Comparison of ENCODE assay signal across 20 cellular contexts in the genomic region with DNA sequence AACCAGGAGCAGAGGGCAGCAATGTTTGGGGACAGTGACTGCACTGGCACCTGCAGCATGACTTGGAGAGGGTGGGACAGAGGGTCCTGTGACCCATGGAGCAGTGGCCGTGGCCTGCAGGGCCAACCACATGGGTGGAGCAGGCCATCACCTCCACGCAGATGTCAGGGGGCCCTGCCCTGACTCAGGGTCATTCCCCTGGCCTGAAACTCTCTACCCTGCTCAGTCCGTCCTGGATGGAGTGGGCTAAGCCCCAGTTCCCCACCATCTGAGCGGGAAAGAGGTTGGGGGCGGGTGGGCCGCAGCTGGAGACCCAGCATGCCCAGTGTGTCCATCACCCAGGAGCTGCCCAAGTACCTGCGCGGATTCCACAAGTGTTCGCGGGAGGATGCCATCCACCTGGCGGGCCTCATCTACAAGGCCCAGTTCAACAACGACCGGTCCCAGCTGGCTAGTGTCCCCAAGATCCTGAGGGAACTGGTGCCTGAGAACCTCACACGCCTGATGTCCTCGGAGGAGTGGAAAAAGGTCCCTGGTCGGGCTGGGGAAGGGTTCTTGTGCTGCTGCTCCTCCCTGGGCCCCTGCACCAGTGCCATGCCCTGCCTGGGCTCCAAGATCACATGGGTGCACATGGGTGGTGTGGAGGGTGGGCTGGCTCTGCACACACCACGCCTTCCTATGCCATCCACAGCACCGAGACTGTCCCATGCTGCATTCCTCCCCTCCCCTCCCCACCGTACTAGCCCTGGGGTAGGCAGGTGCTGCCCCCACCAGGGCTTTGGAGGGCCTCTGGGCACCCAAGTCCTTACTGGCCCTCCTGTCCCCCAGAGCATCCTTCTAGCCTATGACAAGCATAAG. TPM values are rescaled to one million over a fixed set of nuclear protein-coding genes. Genes with fewer than 3 reads are reported as not detected.
DNase-seq lines count a peak whose midpoint lies in the region; ATAC-seq, FAIRE-seq and TF ChIP-seq lines count a peak whose summit lies in the region.
"Had no signal": no experiment of that assay in that cellular context is flagged by ENCODE, and none has a peak within 500 bp of the region (broad histone marks: within the 10 kb centered on the region; RNA-seq: fewer than 3 reads in every experiment).

No MANE protein-coding gene starts in this region.

- TF ChIP-seq POLR2A in Peyer's patch (IDR thresholded peaks at IDR 0.05) = no peak
- TF ChIP-seq POLR2A in HepG2 (IDR thresholded peaks at IDR 0.05; ENCODE audit: insufficient read depth in 1 of 2, low read depth in 2 of 2, low read length in 2 of 2) = no peak

- H3K36me3 ChIP-seq in DND-41 (ENCODE audit: insufficient read depth, low read length) = peaks cover 86% of the 10 kb centered on the region
- peaks cover 0 to 66% (median 0%) of the 10 kb centered on the region in 3 donors for H3K36me3 ChIP-seq in Peyer's patch
- no peaks in the 10 kb centered on the region for H3K36me3 ChIP-seq in HepG2 (replicated peaks in 1 of 2; ENCODE audit: control insufficient read depth in 1 of 2, insufficient read depth in 2 of 2, low read length in 2 of 2)
- H3K36me3 ChIP-seq: brain microvascular endothelial cell, ovary, thyroid gland had no signal

- no peaks in the 10 kb centered on the region for H3K36me3 Mint-ChIP-seq in stimulated activated memory B cell treated with anti-CD40 and anti-IgM and Interleukin-4, amounts not matched to agents 10 μg/mL and 1 μg/mL and 100 μg/mL, for 72 hours
- H3K36me3 Mint-ChIP-seq: activated CD8-positive, alpha-beta memory T cell treated with anti-CD3 and anti-CD28 coated beads, Interleukin-2, amount 10 ng/mL, durations not matched to agents 7 days and 5 days had no signal

- H3K79me2 ChIP-seq in DND-41 (ENCODE audit: insufficient read depth, low read length) = peaks cover 45% of the 10 kb centered on the region
- no peaks in the 10 kb centered on the region for H3K79me2 ChIP-seq in HepG2 (ENCODE audit: insufficient read depth, low read length)

- no peaks in the 10 kb centered on the region for H3K27me3 ChIP-seq in DND-41 (ENCODE audit: insufficient read depth, low read length, poor library complexity)
- H3K27me3 ChIP-seq in Peyer's patch = no peaks in the 10 kb centered on the region
- H3K27me3 ChIP-seq in HepG2 (ENCODE audit: control insufficient read depth in 1 of 2, insufficient read depth in 2 of 2, low read length in 2 of 2) = peaks cover 31 to 92% of the 10 kb centered on the region in 2 experiments
- H3K27me3 ChIP-seq: brain microvascular endothelial cell, ovary, thyroid gland had no signal

- H3K27ac ChIP-seq in DND-41 (ENCODE audit: low read length) (peak overlapping the region; percentile 97), Peyer's patch (peak overlapping the region in 3 of 4 donors; percentile 55 to 83 (median 59)), HepG2 (ENCODE audit: extremely low read length, insufficient read depth, low read length) (no peak overlapping the region)
- H3K27ac ChIP-seq: brain microvascular endothelial cell, ovary, thyroid gland had no signal

- no peak for FAIRE-seq in HepG2 (lab: Jason Lieb, UNC)
- FAIRE-seq: colon had no signal

- intact Hi-C loops in HepG2 (cut with micrococcal nuclease; ENCODE audit: unreplicated experiment) = no loop called here

- no peaks in the 10 kb centered on the region for H3K9me3 Mint-ChIP-seq in stimulated activated memory B cell treated with anti-CD40 and anti-IgM and Interleukin-4, amounts not matched to agents 10 μg/mL and 1 μg/mL and 100 μg/mL, for 72 hours
- H3K9me3 Mint-ChIP-seq: activated naive CD8-positive, alpha-beta T cell treated with anti-CD3 and anti-CD28 coated beads, Interleukin-2, amount 10 ng/mL, durations not matched to agents 7 days and 5 days had no signal

- ATAC-seq in DND-41 (ENCODE audit: insufficient read depth, low read depth) (no peak), HepG2 (no peak), GM18861 (IDR thresholded peaks at IDR 0.05; ENCODE audit: unreplicated experiment) (no peak)
- ATAC-seq in stimulated activated memory B cell treated with anti-CD40 and anti-IgM and Interleukin-4, amounts not matched to agents 10 μg/mL and 1 μg/mL and 100 μg/mL, for 72 hours = no peak
- ATAC-seq: activated CD8-positive, alpha-beta memory T cell treated with anti-CD3 and anti-CD28 coated beads, Interleukin-2, amount 10 ng/mL, durations not matched to agents 7 days and 5 days; sciatic nerve had no signal

- H3K9me3 ChIP-seq in DND-41 (ENCODE audit: insufficient read depth, low read length, severe bottlenecking) (no peaks in the 10 kb centered on the region), Peyer's patch (no peaks in the 10 kb centered on the region), HepG2 (ENCODE audit: low read length) (no peaks in the 10 kb centered on the region)
- H3K9me3 ChIP-seq: ovary, thyroid gland had no signal

- peak overlapping the region; percentile 27 for H3K4me2 ChIP-seq in DND-41 (ENCODE audit: insufficient read depth, low read length)
- H3K4me2 ChIP-seq in HepG2 (ENCODE audit: low read depth, low read length) = no peak overlapping the region; the same call in 1 of the 2 replicates

- 0 out of 4 replicates have a peak overlapping the region, but pooled peaks of 1 of the 2 experiments have one; percentile 4 for H3K4me3 ChIP-seq in DND-41 (ENCODE audit: low read depth in 1 of 2, low read length in 2 of 2)
- H3K4me3 ChIP-seq in Peyer's patch = no peak overlapping the region
- H3K4me3 ChIP-seq in HepG2 (replicated peaks in 1 of 3; ENCODE audit: insufficient read depth in 1 of 3, low read depth in 2 of 3, low read length in 3 of 3) = no peak overlapping the region
- H3K4me3 ChIP-seq: ovary, thyroid gland had no signal

- peaks cover 99% of the 10 kb centered on the region for H3K4me1 Mint-ChIP-seq in stimulated activated memory B cell treated with anti-CD40 and anti-IgM and Interleukin-4, amounts not matched to agents 10 μg/mL and 1 μg/mL and 100 μg/mL, for 72 hours

- H4K20me1 ChIP-seq in DND-41 (ENCODE audit: insufficient read depth, low read length) = no peaks in the 10 kb centered on the region
- H4K20me1 ChIP-seq in HepG2 (ENCODE audit: insufficient read depth, low read length) = no peaks in the 10 kb centered on the region

- peak overlapping the region; percentile 97 for H3K27ac Mint-ChIP-seq in stimulated activated memory B cell treated with anti-CD40 and anti-IgM and Interleukin-4, amounts not matched to agents 10 μg/mL and 1 μg/mL and 100 μg/mL, for 72 hours
- H3K27ac Mint-ChIP-seq: activated CD8-positive, alpha-beta memory T cell treated with anti-CD3 and anti-CD28 coated beads, Interleukin-2, amount 10 ng/mL, durations not matched to agents 7 days and 5 days had no signal

- H3K9ac ChIP-seq in DND-41 (ENCODE audit: low read depth, low read length) (peak overlapping the region; percentile 86), HepG2 (ENCODE audit: insufficient read depth, low read depth, low read length) (no peak overlapping the region)

- TF ChIP-seq CTCF in DND-41 (IDR thresholded peaks at IDR 0.05; ENCODE audit: borderline replicate concordance, extremely low read depth, low read length, poor library complexity, severe bottlenecking) (peak; percentile 46), Peyer's patch (IDR thresholded peaks at IDR 0.05) (no peak), HepG2 (CRISPR knock-in tag; IDR thresholded peaks at IDR 0.05) (no peak)

- DNase-seq in DND-41 (peak; percentile 54), Peyer's patch (peak in 1 of 3 donors; percentile 44), HepG2 (ENCODE audit: low spot score) (no peak), dedifferentiated amniotic fluid mesenchymal stem cell (ENCODE audit: extremely low spot score) (no peak)
- DNase-seq in stimulated activated CD4-positive, alpha-beta T cell treated with anti-CD3 and anti-CD28 coated beads, Interleukin-4, amount 100 ng/mL, for 4 hours = no peak
- DNase-seq in stimulated activated naive CD4-positive, alpha-beta T cell treated with Interleukin-2 at 50 U/mL for 16 hours (lab: John Stamatoyannopoulos, UW) = no peak
- DNase-seq: activated CD8-positive, alpha-beta memory T cell treated with anti-CD3 and anti-CD28 coated beads, Interleukin-2, amount 10 ng/mL, durations not matched to agents 7 days and 5 days; activated naive CD8-positive, alpha-beta T cell treated with anti-CD3 and anti-CD28 coated beads, Interleukin-2, amount 10 ng/mL, durations not matched to agents 7 days and 5 days; brain microvascular endothelial cell; NCI-H1436; NCI-H526; ovary; SW 1271; thyroid gland had no signal

- no peaks in the 10 kb centered on the region for H3K27me3 Mint-ChIP-seq in stimulated activated memory B cell treated with anti-CD40 and anti-IgM and Interleukin-4, amounts not matched to agents 10 μg/mL and 1 μg/mL and 100 μg/mL, for 72 hours
- H3K27me3 Mint-ChIP-seq: activated CD8-positive, alpha-beta memory T cell treated with anti-CD3 and anti-CD28 coated beads, Interleukin-2, amount 10 ng/mL, durations not matched to agents 7 days and 5 days; activated naive CD8-positive, alpha-beta T cell treated with anti-CD3 and anti-CD28 coated beads, Interleukin-2, amount 10 ng/mL, durations not matched to agents 7 days and 5 days had no signal

- H3K4me1 ChIP-seq in DND-41 (ENCODE audit: insufficient read depth, low read length) (peaks cover 95% of the 10 kb centered on the region), Peyer's patch (peaks cover 0 to 86% (median 36%) of the 10 kb centered on the region in 4 donors), HepG2 (ENCODE audit: insufficient read depth, low read length) (peaks cover 31% of the 10 kb centered on the region)

- TF ChIP-seq EP300 in HepG2 (IDR thresholded peaks at IDR 0.05; ENCODE audit: low read depth in 2 of 2, low read length in 2 of 2) = no peak
- TF ChIP-seq EP300 in HepG2 (CRISPR knock-in tag; IDR thresholded peaks at IDR 0.05; ENCODE audit: borderline replicate concordance) = no peak

- in situ Hi-C loops in HepG2 (cut with HindIII; ENCODE audit: extremely low pct_ligation_motif_present, low pct_unique_long_range_greater_than_20kb) = no loop called here

- BruUV-seq in HepG2 (replicated peaks; lab: Mats Ljungman, UMichigan) = no TSS peak

- TF ChIP-seq RAD21 in HepG2 (CRISPR knock-in tag; IDR thresholded peaks at IDR 0.05) = no peak

- CTCF ChIA-PET in HepG2 (lab: Yijun Ruan, JAX; ENCODE audit: low intra/inter-chr PET ratio, low total read pairs) = no interaction called here

- H3K4me3 Mint-ChIP-seq in stimulated activated memory B cell treated with anti-CD40 and anti-IgM and Interleukin-4, amounts not matched to agents 10 μg/mL and 1 μg/mL and 100 μg/mL, for 72 hours = peak overlapping the region; percentile 14
- H3K4me3 Mint-ChIP-seq: activated CD8-positive, alpha-beta memory T cell treated with anti-CD3 and anti-CD28 coated beads, Interleukin-2, amount 10 ng/mL, durations not matched to agents 7 days and 5 days; activated naive CD8-positive, alpha-beta T cell treated with anti-CD3 and anti-CD28 coated beads, Interleukin-2, amount 10 ng/mL, durations not matched to agents 7 days and 5 days had no signal

- POLR2A ChIA-PET in HepG2 (lab: Yijun Ruan, JAX) = no interaction called here

- H2AFZ ChIP-seq in DND-41 (ENCODE audit: low read depth, low read length) = no peak overlapping the region
- no peak overlapping the region for H2AFZ ChIP-seq in HepG2 (ENCODE audit: low read length)

- 48% methylated on average over 18 of the region's 19 CpGs for WGBS in HepG2 (ENCODE audit: low lambda C conversion rate)

RNA-seq across cellular contexts. Expression of a gene that starts 10.3 kb away (rescaled TPM):
- total RNA-seq in Peyer's patch (not detected), HepG2 (2016; rRNA removed; fragmentation: Illumina TruSeq; extraction: Trizol) (not detected in 2 replicates)
- total RNA-seq in HepG2 (2016; cell fraction: cytosol; rRNA removed; fragmentation: Illumina TruSeq; extraction: Trizol; ENCODE audit: low read depth) = not detected in 2 replicates
- total RNA-seq in HepG2 (2016; cell fraction: insoluble cytoplasmic fraction; rRNA removed; fragmentation: Illumina TruSeq; extraction: Trizol) = not detected in 2 replicates
- total RNA-seq in HepG2 (2016; cell fraction: membrane; rRNA removed; fragmentation: Illumina TruSeq; extraction: Trizol) = not detected in 2 replicates
- not detected in 2 replicates for total RNA-seq in HepG2 (2016; cell fraction: nucleus; rRNA removed; fragmentation: Illumina TruSeq; extraction: Trizol)
- not detected in 2 replicates for polyA plus RNA-seq in HepG2 (2011; rRNA removed)
- polyA plus RNA-seq in HepG2 (2011; cell fraction: cytosol; rRNA removed) = not detected in 2 replicates
- polyA plus RNA-seq in HepG2 (2011; cell fraction: nucleus; rRNA removed) = not detected in 2 replicates
- not detected in 2 replicates for polyA plus RNA-seq in HepG2 (2012)
- polyA plus RNA-seq in HepG2 (2016; cell fraction: cytosol; fragmentation: Illumina TruSeq; extraction: Trizol; ENCODE audit: low read depth) = not detected in 2 replicates
- not detected in 2 replicates for polyA plus RNA-seq in HepG2 (2016; cell fraction: insoluble cytoplasmic fraction; fragmentation: Illumina TruSeq; extraction: Trizol; ENCODE audit: low read depth)
- not detected in 2 replicates for polyA plus RNA-seq in HepG2 (2016; cell fraction: membrane; fragmentation: Illumina TruSeq; extraction: Trizol; ENCODE audit: low read depth)
- polyA plus RNA-seq in HepG2 (2016; cell fraction: nucleus; fragmentation: Illumina TruSeq; extraction: Trizol; ENCODE audit: insufficient read depth, low read depth) = not detected in 2 replicates
- 0.08 TPM in 1 of 2 replicates, not detected in the other for polyA minus RNA-seq in HepG2 (2011; rRNA and poly(A)+ RNA removed; ENCODE audit: low replicate concordance)
- not detected in 2 replicates for polyA minus RNA-seq in HepG2 (2011; cell fraction: cytosol; rRNA and poly(A)+ RNA removed)
- polyA minus RNA-seq in HepG2 (2011; cell fraction: nucleus; rRNA and poly(A)+ RNA removed) = not detected in 2 replicates
- total RNA-seq: activated CD8-positive, alpha-beta memory T cell treated with anti-CD3 and anti-CD28 coated beads, Interleukin-2, amount 10 ng/mL, durations not matched to agents 7 days and 5 days; activated naive CD8-positive, alpha-beta T cell treated with anti-CD3 and anti-CD28 coated beads, Interleukin-2, amount 10 ng/mL, durations not matched to agents 7 days and 5 days; lung microvascular endothelial cell; MCF 10A; ovary; thyroid gland had no signal

RNA-seq across cellular contexts. Expression of a gene that starts 39.7 kb away (rescaled TPM):
- total RNA-seq in Peyer's patch (10 to 100 TPM in 3 of 4 donors, 1 to 10 TPM in 1; 7.7 to 95.7 (median 21.9) TPM), HepG2 (2016; rRNA removed; fragmentation: Illumina TruSeq; extraction: Trizol) (0.90 and 1.0 TPM in 2 replicates)
- total RNA-seq in HepG2 (2016; cell fraction: cytosol; rRNA removed; fragmentation: Illumina TruSeq; extraction: Trizol; ENCODE audit: low read depth) = 1.9 and 3.6 TPM in 2 replicates
- 0.85 and 1.2 TPM in 2 replicates for total RNA-seq in HepG2 (2016; cell fraction: insoluble cytoplasmic fraction; rRNA removed; fragmentation: Illumina TruSeq; extraction: Trizol)
- total RNA-seq in HepG2 (2016; cell fraction: membrane; rRNA removed; fragmentation: Illumina TruSeq; extraction: Trizol) = 2.6 and 3.9 TPM in 2 replicates
- 0.56 and 0.81 TPM in 2 replicates for total RNA-seq in HepG2 (2016; cell fraction: nucleus; rRNA removed; fragmentation: Illumina TruSeq; extraction: Trizol)
- 1.9 and 2.0 TPM in 2 replicates for polyA plus RNA-seq in HepG2 (2011; rRNA removed)
- 2.1 and 3.1 TPM in 2 replicates for polyA plus RNA-seq in HepG2 (2011; cell fraction: cytosol; rRNA removed)
- 2.0 and 2.2 TPM in 2 replicates for polyA plus RNA-seq in HepG2 (2011; cell fraction: nucleus; rRNA removed)
- 2.1 and 3.9 TPM in 2 replicates for polyA plus RNA-seq in HepG2 (2012)
- 8.9 and 10.7 TPM in 2 replicates for polyA plus RNA-seq in HepG2 (2016; cell fraction: cytosol; fragmentation: Illumina TruSeq; extraction: Trizol; ENCODE audit: low read depth)
- 2.4 and 3.4 TPM in 2 replicates for polyA plus RNA-seq in HepG2 (2016; cell fraction: insoluble cytoplasmic fraction; fragmentation: Illumina TruSeq; extraction: Trizol; ENCODE audit: low read depth)
- 8.6 and 9.2 TPM in 2 replicates for polyA plus RNA-seq in HepG2 (2016; cell fraction: membrane; fragmentation: Illumina TruSeq; extraction: Trizol; ENCODE audit: low read depth)
- 1.5 TPM in 2 replicates for polyA plus RNA-seq in HepG2 (2016; cell fraction: nucleus; fragmentation: Illumina TruSeq; extraction: Trizol; ENCODE audit: insufficient read depth, low read depth)
- polyA minus RNA-seq in HepG2 (2011; rRNA and poly(A)+ RNA removed; ENCODE audit: low replicate concordance) = 0.07 and 4.5 TPM in 2 replicates
- polyA minus RNA-seq in HepG2 (2011; cell fraction: cytosol; rRNA and poly(A)+ RNA removed) = 1.2 and 1.9 TPM in 2 replicates
- 1.2 and 1.6 TPM in 2 replicates for polyA minus RNA-seq in HepG2 (2011; cell fraction: nucleus; rRNA and poly(A)+ RNA removed)
- total RNA-seq: MCF 10A had no signal
